In the genomic region with DNA sequence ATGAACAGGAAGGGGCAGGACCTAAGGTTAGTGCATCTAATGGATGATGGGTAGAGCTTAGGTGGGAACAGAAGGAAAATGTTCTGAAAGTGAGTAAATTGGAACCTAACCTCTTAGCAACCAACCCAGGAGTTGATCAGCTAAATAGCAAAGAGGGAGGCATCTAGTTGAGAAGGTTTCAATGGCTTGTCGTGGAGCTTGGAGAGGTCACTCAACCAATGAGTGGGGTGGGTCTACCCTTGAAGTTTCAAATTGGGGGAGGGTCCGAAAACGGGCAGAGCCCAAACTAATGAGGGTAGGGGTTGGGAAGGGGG, we compare ENCODE assay signal across 1 cellular context.
TF ChIP-seq lines count a peak whose summit lies in the region.

No MANE protein-coding gene starts in this region.

TF ChIP-seq in H1, 55 proteins besides CTCF, POLR2A, EP300 and RAD21:
- TF ChIP-seq CBX8 (IDR thresholded peaks at IDR 0.05; ENCODE audit: borderline replicate concordance, low read depth, low read length), result no peak
- TF ChIP-seq, protein P1, sequence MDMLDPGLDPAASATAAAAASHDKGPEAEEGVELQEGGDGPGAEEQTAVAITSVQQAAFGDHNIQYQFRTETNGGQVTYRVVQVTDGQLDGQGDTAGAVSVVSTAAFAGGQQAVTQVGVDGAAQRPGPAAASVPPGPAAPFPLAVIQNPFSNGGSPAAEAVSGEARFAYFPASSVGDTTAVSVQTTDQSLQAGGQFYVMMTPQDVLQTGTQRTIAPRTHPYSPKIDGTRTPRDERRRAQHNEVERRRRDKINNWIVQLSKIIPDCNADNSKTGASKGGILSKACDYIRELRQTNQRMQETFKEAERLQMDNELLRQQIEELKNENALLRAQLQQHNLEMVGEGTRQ (IDR thresholded peaks at IDR 0.05; ENCODE audit: low read length), result no peak
- TF ChIP-seq CREB1 (IDR thresholded peaks at IDR 0.05), result no peak
- no peak for TF ChIP-seq RNF2 (IDR thresholded peaks at IDR 0.05; ENCODE audit: borderline replicate concordance, low read depth, low read length, missing control alignments, poor library complexity, severe bottlenecking)
- no peak for TF ChIP-seq SP2 (IDR thresholded peaks at IDR 0.05; ENCODE audit: low read length)
- no peak for TF ChIP-seq SIX5 (IDR thresholded peaks at IDR 0.05; ENCODE audit: low read depth, low read length)
- TF ChIP-seq MAFK (IDR thresholded peaks at IDR 0.05; ENCODE audit: low read depth, low read length), result no peak
- TF ChIP-seq CBX5 (IDR thresholded peaks at IDR 0.05; ENCODE audit: low read depth, low read length), result no peak
- no peak for TF ChIP-seq NRF1 (IDR thresholded peaks at IDR 0.05; ENCODE audit: low read depth, low read length)
- TF ChIP-seq GTF2F1 (IDR thresholded peaks at IDR 0.05; ENCODE audit: borderline replicate concordance, low read depth, low read length), result no peak
- TF ChIP-seq KDM4A (IDR thresholded peaks at IDR 0.05; ENCODE audit: low read depth, low read length, severe bottlenecking), result no peak
- TF ChIP-seq EZH2 (IDR thresholded peaks at IDR 0.05; ENCODE audit: low read depth, low read length, severe bottlenecking), result no peak
- TF ChIP-seq EGR1 (IDR thresholded peaks at IDR 0.05; ENCODE audit: borderline replicate concordance, low read depth, low read length), result no peak
- no peak for TF ChIP-seq JUN (IDR thresholded peaks at IDR 0.05; ENCODE audit: low read depth, low read length)
- TF ChIP-seq TAF7 (optimal IDR thresholded peaks at IDR 0.05; ENCODE audit: borderline replicate concordance, low read depth, low read length), result no peak
- no peak for TF ChIP-seq TEAD4 (IDR thresholded peaks at IDR 0.05; ENCODE audit: low read depth, low read length)
- no peak for TF ChIP-seq FOSL1 (IDR thresholded peaks at IDR 0.05; ENCODE audit: insufficient read depth, low read depth, low read length)
- no peak for TF ChIP-seq CTBP2 (IDR thresholded peaks at IDR 0.05; ENCODE audit: borderline replicate concordance, insufficient read depth, insufficient read length, low read length)
- TF ChIP-seq, protein P2, sequence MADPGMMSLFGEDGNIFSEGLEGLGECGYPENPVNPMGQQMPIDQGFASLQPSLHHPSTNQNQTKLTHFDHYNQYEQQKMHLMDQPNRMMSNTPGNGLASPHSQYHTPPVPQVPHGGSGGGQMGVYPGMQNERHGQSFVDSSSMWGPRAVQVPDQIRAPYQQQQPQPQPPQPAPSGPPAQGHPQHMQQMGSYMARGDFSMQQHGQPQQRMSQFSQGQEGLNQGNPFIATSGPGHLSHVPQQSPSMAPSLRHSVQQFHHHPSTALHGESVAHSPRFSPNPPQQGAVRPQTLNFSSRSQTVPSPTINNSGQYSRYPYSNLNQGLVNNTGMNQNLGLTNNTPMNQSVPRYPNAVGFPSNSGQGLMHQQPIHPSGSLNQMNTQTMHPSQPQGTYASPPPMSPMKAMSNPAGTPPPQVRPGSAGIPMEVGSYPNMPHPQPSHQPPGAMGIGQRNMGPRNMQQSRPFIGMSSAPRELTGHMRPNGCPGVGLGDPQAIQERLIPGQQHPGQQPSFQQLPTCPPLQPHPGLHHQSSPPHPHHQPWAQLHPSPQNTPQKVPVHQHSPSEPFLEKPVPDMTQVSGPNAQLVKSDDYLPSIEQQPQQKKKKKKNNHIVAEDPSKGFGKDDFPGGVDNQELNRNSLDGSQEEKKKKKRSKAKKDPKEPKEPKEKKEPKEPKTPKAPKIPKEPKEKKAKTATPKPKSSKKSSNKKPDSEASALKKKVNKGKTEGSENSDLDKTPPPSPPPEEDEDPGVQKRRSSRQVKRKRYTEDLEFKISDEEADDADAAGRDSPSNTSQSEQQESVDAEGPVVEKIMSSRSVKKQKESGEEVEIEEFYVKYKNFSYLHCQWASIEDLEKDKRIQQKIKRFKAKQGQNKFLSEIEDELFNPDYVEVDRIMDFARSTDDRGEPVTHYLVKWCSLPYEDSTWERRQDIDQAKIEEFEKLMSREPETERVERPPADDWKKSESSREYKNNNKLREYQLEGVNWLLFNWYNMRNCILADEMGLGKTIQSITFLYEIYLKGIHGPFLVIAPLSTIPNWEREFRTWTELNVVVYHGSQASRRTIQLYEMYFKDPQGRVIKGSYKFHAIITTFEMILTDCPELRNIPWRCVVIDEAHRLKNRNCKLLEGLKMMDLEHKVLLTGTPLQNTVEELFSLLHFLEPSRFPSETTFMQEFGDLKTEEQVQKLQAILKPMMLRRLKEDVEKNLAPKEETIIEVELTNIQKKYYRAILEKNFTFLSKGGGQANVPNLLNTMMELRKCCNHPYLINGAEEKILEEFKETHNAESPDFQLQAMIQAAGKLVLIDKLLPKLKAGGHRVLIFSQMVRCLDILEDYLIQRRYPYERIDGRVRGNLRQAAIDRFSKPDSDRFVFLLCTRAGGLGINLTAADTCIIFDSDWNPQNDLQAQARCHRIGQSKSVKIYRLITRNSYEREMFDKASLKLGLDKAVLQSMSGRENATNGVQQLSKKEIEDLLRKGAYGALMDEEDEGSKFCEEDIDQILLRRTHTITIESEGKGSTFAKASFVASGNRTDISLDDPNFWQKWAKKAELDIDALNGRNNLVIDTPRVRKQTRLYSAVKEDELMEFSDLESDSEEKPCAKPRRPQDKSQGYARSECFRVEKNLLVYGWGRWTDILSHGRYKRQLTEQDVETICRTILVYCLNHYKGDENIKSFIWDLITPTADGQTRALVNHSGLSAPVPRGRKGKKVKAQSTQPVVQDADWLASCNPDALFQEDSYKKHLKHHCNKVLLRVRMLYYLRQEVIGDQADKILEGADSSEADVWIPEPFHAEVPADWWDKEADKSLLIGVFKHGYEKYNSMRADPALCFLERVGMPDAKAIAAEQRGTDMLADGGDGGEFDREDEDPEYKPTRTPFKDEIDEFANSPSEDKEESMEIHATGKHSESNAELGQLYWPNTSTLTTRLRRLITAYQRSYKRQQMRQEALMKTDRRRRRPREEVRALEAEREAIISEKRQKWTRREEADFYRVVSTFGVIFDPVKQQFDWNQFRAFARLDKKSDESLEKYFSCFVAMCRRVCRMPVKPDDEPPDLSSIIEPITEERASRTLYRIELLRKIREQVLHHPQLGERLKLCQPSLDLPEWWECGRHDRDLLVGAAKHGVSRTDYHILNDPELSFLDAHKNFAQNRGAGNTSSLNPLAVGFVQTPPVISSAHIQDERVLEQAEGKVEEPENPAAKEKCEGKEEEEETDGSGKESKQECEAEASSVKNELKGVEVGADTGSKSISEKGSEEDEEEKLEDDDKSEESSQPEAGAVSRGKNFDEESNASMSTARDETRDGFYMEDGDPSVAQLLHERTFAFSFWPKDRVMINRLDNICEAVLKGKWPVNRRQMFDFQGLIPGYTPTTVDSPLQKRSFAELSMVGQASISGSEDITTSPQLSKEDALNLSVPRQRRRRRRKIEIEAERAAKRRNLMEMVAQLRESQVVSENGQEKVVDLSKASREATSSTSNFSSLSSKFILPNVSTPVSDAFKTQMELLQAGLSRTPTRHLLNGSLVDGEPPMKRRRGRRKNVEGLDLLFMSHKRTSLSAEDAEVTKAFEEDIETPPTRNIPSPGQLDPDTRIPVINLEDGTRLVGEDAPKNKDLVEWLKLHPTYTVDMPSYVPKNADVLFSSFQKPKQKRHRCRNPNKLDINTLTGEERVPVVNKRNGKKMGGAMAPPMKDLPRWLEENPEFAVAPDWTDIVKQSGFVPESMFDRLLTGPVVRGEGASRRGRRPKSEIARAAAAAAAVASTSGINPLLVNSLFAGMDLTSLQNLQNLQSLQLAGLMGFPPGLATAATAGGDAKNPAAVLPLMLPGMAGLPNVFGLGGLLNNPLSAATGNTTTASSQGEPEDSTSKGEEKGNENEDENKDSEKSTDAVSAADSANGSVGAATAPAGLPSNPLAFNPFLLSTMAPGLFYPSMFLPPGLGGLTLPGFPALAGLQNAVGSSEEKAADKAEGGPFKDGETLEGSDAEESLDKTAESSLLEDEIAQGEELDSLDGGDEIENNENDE (IDR thresholded peaks at IDR 0.05; ENCODE audit: insufficient replicate concordance, low read length), result no peak
- no peak for TF ChIP-seq HDAC2 (IDR thresholded peaks at IDR 0.05; ENCODE audit: borderline replicate concordance in 1 of 2, low read depth in 2 of 2, low read length in 2 of 2)
